Comparison of ENCODE assay signal across 2 cellular contexts in the genomic region with DNA sequence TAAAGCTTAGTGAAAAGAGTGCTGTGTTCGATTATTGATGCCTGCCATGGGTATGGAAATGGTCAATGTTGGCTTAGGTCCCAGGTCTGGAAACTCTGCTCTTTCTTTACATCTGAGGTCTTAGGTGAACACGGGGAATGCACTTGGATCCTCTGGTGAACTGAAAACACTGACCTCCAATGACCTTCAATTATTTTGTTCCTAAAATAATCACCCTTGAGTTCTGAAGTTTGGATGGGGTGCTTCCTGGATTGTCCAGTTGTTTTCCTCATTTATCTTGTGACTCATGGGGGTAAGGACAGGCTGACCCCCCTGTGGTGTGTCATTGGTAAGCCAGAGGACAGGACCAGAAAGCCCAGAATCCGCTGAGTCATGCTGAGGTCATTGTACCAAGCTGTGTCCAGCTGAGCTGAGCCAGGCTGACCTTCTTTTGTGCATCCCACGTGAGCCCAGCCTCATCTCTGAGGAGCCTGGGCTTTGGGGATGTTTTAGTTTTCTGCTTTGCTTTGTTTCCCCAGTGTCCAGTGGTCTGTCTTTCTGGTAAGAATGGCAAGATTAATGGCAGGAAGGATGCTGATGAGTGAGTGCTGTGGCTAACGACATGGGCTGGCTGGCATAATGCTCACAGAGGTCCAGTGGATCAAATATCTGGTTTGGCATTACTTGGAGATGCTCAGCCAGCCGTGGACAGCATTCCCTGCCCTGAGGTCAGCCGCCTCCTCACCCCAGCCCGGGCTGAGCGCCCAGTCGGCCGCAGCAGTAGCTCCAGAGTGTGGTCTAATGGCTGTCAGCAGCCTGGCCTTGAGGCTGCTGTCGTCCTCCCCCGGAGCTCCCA.
TF ChIP-seq lines count a peak whose summit lies in the region.

No MANE protein-coding gene starts in this region.

TF ChIP-seq in A549, 52 proteins besides CTCF, POLR2A, EP300 and RAD21 (continues in another document):
- TF ChIP-seq, protein P1, sequence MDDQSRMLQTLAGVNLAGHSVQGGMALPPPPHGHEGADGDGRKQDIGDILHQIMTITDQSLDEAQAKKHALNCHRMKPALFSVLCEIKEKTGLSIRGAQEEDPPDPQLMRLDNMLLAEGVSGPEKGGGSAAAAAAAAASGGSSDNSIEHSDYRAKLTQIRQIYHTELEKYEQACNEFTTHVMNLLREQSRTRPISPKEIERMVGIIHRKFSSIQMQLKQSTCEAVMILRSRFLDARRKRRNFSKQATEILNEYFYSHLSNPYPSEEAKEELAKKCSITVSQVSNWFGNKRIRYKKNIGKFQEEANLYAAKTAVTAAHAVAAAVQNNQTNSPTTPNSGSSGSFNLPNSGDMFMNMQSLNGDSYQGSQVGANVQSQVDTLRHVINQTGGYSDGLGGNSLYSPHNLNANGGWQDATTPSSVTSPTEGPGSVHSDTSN (IDR thresholded peaks at IDR 0.05): no peak; the same call in 1 of the 2 replicates
- TF ChIP-seq TFCP2L1 (CRISPR knock-in tag; IDR thresholded peaks at IDR 0.05) (no peak), FOSL2 (IDR thresholded peaks at IDR 0.05) (peak; percentile 78), FOSL2 (CRISPR knock-in tag; IDR thresholded peaks at IDR 0.05) (peak; percentile 92), BHLHE40 (IDR thresholded peaks at IDR 0.05; ENCODE audit: low read depth, low read length) (no peak), NFE2L2 (conservative IDR thresholded peaks at IDR 0.05; ENCODE audit: low read length) (peak; percentile 100), JUNB (IDR thresholded peaks at IDR 0.05) (peak; percentile 90), ZFP36 (IDR thresholded peaks at IDR 0.05; ENCODE audit: borderline replicate concordance, partially characterized antibody) (no peak), HOXA7 (CRISPR knock-in tag; IDR thresholded peaks at IDR 0.05) (no peak), EHF (CRISPR knock-in tag; IDR thresholded peaks at IDR 0.05) (no peak), HDAC2 (IDR thresholded peaks at IDR 0.05) (no peak), TP53 (CRISPR knock-in tag; IDR thresholded peaks at IDR 0.05) (no peak; the same call in 1 of the 2 replicates), PHF8 (IDR thresholded peaks at IDR 0.05; ENCODE audit: borderline replicate concordance, low read depth) (no peak), MAFK (IDR thresholded peaks at IDR 0.05; ENCODE audit: partially characterized antibody) (peak; percentile 100), RFX5 (IDR thresholded peaks at IDR 0.05) (no peak), RCOR1 (IDR thresholded peaks at IDR 0.05; ENCODE audit: low read depth, low read length) (no peak), HEYL (CRISPR knock-in tag; IDR thresholded peaks at IDR 0.05) (no peak), HOXB5 (CRISPR knock-in tag; IDR thresholded peaks at IDR 0.05) (peak; percentile 67), FOXS1 (CRISPR knock-in tag; IDR thresholded peaks at IDR 0.05) (peak; percentile 58; the same call in 1 of the 2 replicates), ZNF302 (CRISPR knock-in tag; IDR thresholded peaks at IDR 0.05) (0 out of 2 replicates have a peak, but pooled peaks have one; percentile 25), FOSB (CRISPR knock-in tag; IDR thresholded peaks at IDR 0.05) (0 out of 2 replicates have a peak, but pooled peaks have one; percentile 57), RNF2 (IDR thresholded peaks at IDR 0.05; ENCODE audit: borderline replicate concordance, low read depth) (no peak), RARB (CRISPR knock-in tag; IDR thresholded peaks at IDR 0.05) (no peak), NR3C1 (IDR thresholded peaks at IDR 0.05) (no peak), MAZ (IDR thresholded peaks at IDR 0.05; ENCODE audit: borderline replicate concordance, low read depth, low read length) (no peak), GATA3 (IDR thresholded peaks at IDR 0.05; ENCODE audit: borderline replicate concordance) (peak; percentile 69; the same call in 1 of the 2 replicates), KDM1A (IDR thresholded peaks at IDR 0.05; ENCODE audit: low read depth) (no peak), SMC3 (IDR thresholded peaks at IDR 0.05) (no peak), CBX2 (IDR thresholded peaks at IDR 0.05; ENCODE audit: borderline replicate concordance, low read depth) (no peak), CEBPB (IDR thresholded peaks at IDR 0.05) (no peak)
- TF ChIP-seq, protein P2, sequence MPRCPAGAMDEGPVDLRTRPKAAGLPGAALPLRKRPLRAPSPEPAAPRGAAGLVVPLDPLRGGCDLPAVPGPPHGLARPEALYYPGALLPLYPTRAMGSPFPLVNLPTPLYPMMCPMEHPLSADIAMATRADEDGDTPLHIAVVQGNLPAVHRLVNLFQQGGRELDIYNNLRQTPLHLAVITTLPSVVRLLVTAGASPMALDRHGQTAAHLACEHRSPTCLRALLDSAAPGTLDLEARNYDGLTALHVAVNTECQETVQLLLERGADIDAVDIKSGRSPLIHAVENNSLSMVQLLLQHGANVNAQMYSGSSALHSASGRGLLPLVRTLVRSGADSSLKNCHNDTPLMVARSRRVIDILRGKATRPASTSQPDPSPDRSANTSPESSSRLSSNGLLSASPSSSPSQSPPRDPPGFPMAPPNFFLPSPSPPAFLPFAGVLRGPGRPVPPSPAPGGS (IDR thresholded peaks at IDR 0.05): 0 out of 3 replicates have a peak, but pooled peaks have one; percentile 25
- TF ChIP-seq, protein P3, sequence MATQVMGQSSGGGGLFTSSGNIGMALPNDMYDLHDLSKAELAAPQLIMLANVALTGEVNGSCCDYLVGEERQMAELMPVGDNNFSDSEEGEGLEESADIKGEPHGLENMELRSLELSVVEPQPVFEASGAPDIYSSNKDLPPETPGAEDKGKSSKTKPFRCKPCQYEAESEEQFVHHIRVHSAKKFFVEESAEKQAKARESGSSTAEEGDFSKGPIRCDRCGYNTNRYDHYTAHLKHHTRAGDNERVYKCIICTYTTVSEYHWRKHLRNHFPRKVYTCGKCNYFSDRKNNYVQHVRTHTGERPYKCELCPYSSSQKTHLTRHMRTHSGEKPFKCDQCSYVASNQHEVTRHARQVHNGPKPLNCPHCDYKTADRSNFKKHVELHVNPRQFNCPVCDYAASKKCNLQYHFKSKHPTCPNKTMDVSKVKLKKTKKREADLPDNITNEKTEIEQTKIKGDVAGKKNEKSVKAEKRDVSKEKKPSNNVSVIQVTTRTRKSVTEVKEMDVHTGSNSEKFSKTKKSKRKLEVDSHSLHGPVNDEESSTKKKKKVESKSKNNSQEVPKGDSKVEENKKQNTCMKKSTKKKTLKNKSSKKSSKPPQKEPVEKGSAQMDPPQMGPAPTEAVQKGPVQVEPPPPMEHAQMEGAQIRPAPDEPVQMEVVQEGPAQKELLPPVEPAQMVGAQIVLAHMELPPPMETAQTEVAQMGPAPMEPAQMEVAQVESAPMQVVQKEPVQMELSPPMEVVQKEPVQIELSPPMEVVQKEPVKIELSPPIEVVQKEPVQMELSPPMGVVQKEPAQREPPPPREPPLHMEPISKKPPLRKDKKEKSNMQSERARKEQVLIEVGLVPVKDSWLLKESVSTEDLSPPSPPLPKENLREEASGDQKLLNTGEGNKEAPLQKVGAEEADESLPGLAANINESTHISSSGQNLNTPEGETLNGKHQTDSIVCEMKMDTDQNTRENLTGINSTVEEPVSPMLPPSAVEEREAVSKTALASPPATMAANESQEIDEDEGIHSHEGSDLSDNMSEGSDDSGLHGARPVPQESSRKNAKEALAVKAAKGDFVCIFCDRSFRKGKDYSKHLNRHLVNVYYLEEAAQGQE (IDR thresholded peaks at IDR 0.05): no peak

TF ChIP-seq in IMR-90, 13 proteins besides CTCF, POLR2A, EP300 and RAD21 (continued from another document):
- peak; percentile 100 for TF ChIP-seq NFE2L2 (IDR thresholded peaks at IDR 0.05; ENCODE audit: low read depth, low read length)
- TF ChIP-seq, protein P4, sequence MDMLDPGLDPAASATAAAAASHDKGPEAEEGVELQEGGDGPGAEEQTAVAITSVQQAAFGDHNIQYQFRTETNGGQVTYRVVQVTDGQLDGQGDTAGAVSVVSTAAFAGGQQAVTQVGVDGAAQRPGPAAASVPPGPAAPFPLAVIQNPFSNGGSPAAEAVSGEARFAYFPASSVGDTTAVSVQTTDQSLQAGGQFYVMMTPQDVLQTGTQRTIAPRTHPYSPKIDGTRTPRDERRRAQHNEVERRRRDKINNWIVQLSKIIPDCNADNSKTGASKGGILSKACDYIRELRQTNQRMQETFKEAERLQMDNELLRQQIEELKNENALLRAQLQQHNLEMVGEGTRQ (IDR thresholded peaks at IDR 0.05; ENCODE audit: low read depth, low read length): peak; percentile 86
- TF ChIP-seq CEBPB (IDR thresholded peaks at IDR 0.05; ENCODE audit: low read depth, low read length): no peak
- TF ChIP-seq FOS (IDR thresholded peaks at IDR 0.05; ENCODE audit: low read depth, low read length): peak; percentile 99
- no peak for TF ChIP-seq SMC3 (IDR thresholded peaks at IDR 0.05; ENCODE audit: low read depth, low read length)
